In genomic region chr14:61690982-61691381, GRCh38 we compare ENCODE assay signal across 1 cellular context.
TF ChIP-seq lines count a peak whose summit lies in the region.

No MANE protein-coding gene starts in this region.

TF ChIP-seq in H1, 55 proteins besides CTCF, POLR2A, EP300 and RAD21:
- TF ChIP-seq KDM4A (IDR thresholded peaks at IDR 0.05; ENCODE audit: low read depth, low read length, severe bottlenecking) (no peak), TAF7 (optimal IDR thresholded peaks at IDR 0.05; ENCODE audit: borderline replicate concordance, low read depth, low read length) (no peak), TEAD4 (IDR thresholded peaks at IDR 0.05; ENCODE audit: low read depth, low read length) (no peak), RXRA (IDR thresholded peaks at IDR 0.05; ENCODE audit: insufficient read depth, low read depth, low read length) (no peak), BCL11A (IDR thresholded peaks at IDR 0.05; ENCODE audit: low read depth in 2 of 2, low read length in 2 of 2) (no peak), YY1 (IDR thresholded peaks at IDR 0.05; ENCODE audit: low read depth, low read length) (no peak), KDM5A (IDR thresholded peaks at IDR 0.05; ENCODE audit: low read length) (no peak), ATF3 (IDR thresholded peaks at IDR 0.05; ENCODE audit: insufficient read depth, low read depth, low read length) (no peak), MAFK (IDR thresholded peaks at IDR 0.05; ENCODE audit: low read depth, low read length) (no peak), CBX5 (IDR thresholded peaks at IDR 0.05; ENCODE audit: low read depth, low read length) (no peak), SRF (IDR thresholded peaks at IDR 0.05; ENCODE audit: low read depth, low read length) (no peak), E2F6 (IDR thresholded peaks at IDR 0.05) (no peak), CREB1 (IDR thresholded peaks at IDR 0.05) (no peak), ASH2L (IDR thresholded peaks at IDR 0.05; ENCODE audit: low read length) (no peak), GABPA (IDR thresholded peaks at IDR 0.05; ENCODE audit: borderline replicate concordance, insufficient read depth, low read length) (no peak), SIN3A (conservative IDR thresholded peaks at IDR 0.05 in 1 of 2, IDR thresholded peaks at IDR 0.05 in 1 of 2; ENCODE audit: low read depth in 1 of 2, low read length in 2 of 2) (no peak), TBP (IDR thresholded peaks at IDR 0.05; ENCODE audit: low read depth, low read length) (no peak), POU5F1 (IDR thresholded peaks at IDR 0.05; ENCODE audit: low read depth, low read length) (no peak)
TF ChIP-seq in H1: peak in this region for 0.
